9 cellular contexts compared by ENCODE assay signal in the genomic region with DNA sequence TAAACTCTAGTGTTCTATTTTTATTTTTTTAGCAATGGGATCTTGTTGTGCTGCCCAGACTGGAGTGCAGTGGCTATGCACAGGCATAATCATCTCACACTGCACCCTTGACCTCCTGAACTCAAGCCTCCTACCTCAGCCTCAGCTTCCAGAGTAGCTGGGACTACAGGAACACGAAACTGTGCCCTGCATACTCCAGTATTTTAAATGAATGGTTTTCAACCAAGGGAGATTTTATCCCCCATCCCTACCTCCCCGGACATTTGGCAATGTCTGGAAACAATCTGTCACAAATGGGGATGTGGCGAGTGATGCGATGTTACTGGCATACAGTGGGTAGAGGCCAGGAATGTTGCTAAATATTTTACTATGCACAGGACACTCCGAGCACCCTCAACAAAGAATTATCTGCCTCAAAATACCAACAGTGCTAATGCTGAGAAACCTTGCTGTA. TPM values are rescaled to one million over a fixed set of nuclear protein-coding genes. Genes with fewer than 3 reads are reported as not detected.
DNase-seq lines count a peak whose midpoint lies in the region; ATAC-seq and TF ChIP-seq lines count a peak whose summit lies in the region.
"Had no signal": no experiment of that assay in that cellular context is flagged by ENCODE, and none has a peak within 500 bp of the region (broad histone marks: within the 10 kb centered on the region; RNA-seq: fewer than 3 reads in every experiment).

No MANE protein-coding gene starts in this region.

- H3K27ac ChIP-seq in ACC112 (ENCODE audit: low read depth, low read length) (peak overlapping the region; percentile 83), left lung (peak overlapping the region; percentile 94 to 95)

- DNase-seq in WTC11 (ENCODE audit: low spot score), result no peak
- no peak for DNase-seq in left lung
- no peak for DNase-seq in NCI-H1048 (lab: John Stamatoyannopoulos, UW)
- no peak for DNase-seq in stimulated activated CD4-positive, alpha-beta T cell treated with anti-CD3 and anti-CD28 coated beads, Interleukin-4, amount 100 ng/mL, for 24 hours
- DNase-seq in NCI-H526 treated with DMSO at 0.1 percent for 48 hours (lab: John Stamatoyannopoulos, UW), result no peak
- DNase-seq: substantia nigra had no signal

- no peaks in the 10 kb centered on the region for H3K9me3 ChIP-seq in left lung

- H3K4me3 ChIP-seq in ACC112 (ENCODE audit: low read depth, low read length) (peak overlapping the region; percentile 93), left lung (peak overlapping the region in 1 of 2 donors; percentile 90)

- peaks cover 85% of the 10 kb centered on the region for H3K79me2 ChIP-seq in ACC112 (ENCODE audit: control insufficient read depth, insufficient read depth, low read length, unreplicated experiment)

- intact Hi-C loops in left lung (cut with DNase I), result no loop called here

- H3K4me1 Mint-ChIP-seq in WTC11, result peaks cover 37% of the 10 kb centered on the region

- H3K27me3 ChIP-seq in ACC112 (ENCODE audit: insufficient read depth, low read length) (no peaks in the 10 kb centered on the region), left lung (no peaks in the 10 kb centered on the region)

- no peaks in the 10 kb centered on the region for H3K9me3 Mint-ChIP-seq in WTC11

- peaks cover 24% of the 10 kb centered on the region for H3K4me1 ChIP-seq in ACC112 (ENCODE audit: control insufficient read depth, insufficient read depth, low read length, unreplicated experiment)
- peaks cover 29 to 49% of the 10 kb centered on the region in 2 donors for H3K4me1 ChIP-seq in left lung

- CTCF ChIA-PET in WTC11 (lab: Charles Lee), result interaction anchor here (0.9 to 1.6 kb wide), 2 partner anchors 16 to 26 kb away, joined by 3 to 5 read pairs; no protein-coding TSS in a partner anchor

- H3K27ac Mint-ChIP-seq in WTC11, result no peak overlapping the region; the same call in none of the 2 replicates

- no peaks in the 10 kb centered on the region for H3K27me3 Mint-ChIP-seq in WTC11 (ENCODE audit: low read depth)

- TF ChIP-seq CTCF in WTC11 (IDR thresholded peaks at IDR 0.05), result no peak
- TF ChIP-seq CTCF in left lung (IDR thresholded peaks at IDR 0.05), result no peak

- no peak overlapping the region for H2AFZ ChIP-seq in ACC112 (ENCODE audit: low read length, unreplicated experiment)

- TF ChIP-seq POLR2A in GM18951 (IDR thresholded peaks at IDR 0.05; ENCODE audit: extremely low read depth, insufficient read depth, insufficient read length), result peak; percentile 20

- ATAC-seq in WTC11 (no peak), left lung (no peak), HG02885 (IDR thresholded peaks at IDR 0.05; ENCODE audit: poor library complexity, unreplicated experiment) (no peak)

- H3K36me3 Mint-ChIP-seq in WTC11, result peaks cover 15% of the 10 kb centered on the region

- H3K36me3 ChIP-seq in ACC112 (ENCODE audit: insufficient read depth, low read length), result peaks cover 31% of the 10 kb centered on the region
- peaks cover 4 to 27% of the 10 kb centered on the region in 2 donors for H3K36me3 ChIP-seq in left lung

- in situ Hi-C loops in GM18951 (cut with MboI; ENCODE audit: low sequenced_read_pairs, unreplicated experiment), result no loop called here

- POLR2A ChIA-PET in WTC11 (lab: Charles Lee), result interaction anchor here (0.6 to 2.3 kb wide), 4 partner anchors 9 to 18 kb away, joined by 3 to 11 read pairs (median 4); no protein-coding TSS in a partner anchor

- no peak overlapping the region for H3K4me3 Mint-ChIP-seq in WTC11

TF ChIP-seq in WTC11, 78 proteins besides CTCF, POLR2A, EP300 and RAD21:
- TF ChIP-seq GTF2I (CRISPR knock-in tag; conservative IDR thresholded peaks at IDR 0.05), result no peak
- 0 out of 2 replicates have a peak, but pooled peaks have one; percentile 17 for TF ChIP-seq ZNF121 (CRISPR knock-in tag; IDR thresholded peaks at IDR 0.05)

RNA-seq across cellular contexts. Expression of gene CBX5, which starts 2.1 kb away (rescaled TPM):
- total RNA-seq in WTC11 (2021), result 182 to 218 TPM (median 216 TPM) in 3 replicates
- total RNA-seq in left lung, result 10 to 100 TPM; 69.8 to 72.2 TPM

RNA-seq across cellular contexts. Expression of gene HNRNPA1, which starts 2.7 kb away (rescaled TPM):
- total RNA-seq in WTC11 (2021) (2,589 to 2,788 TPM (median 2,737 TPM) in 3 replicates), left lung (100 to 1,000 TPM; 652 to 783 TPM)

RNA-seq across cellular contexts. Expression of gene NFE2, which starts 23.0 kb away (rescaled TPM):
- total RNA-seq in WTC11 (2021), result 2.4 to 3.0 TPM (median 3.0 TPM) in 3 replicates
- total RNA-seq in left lung, result 10 to 100 TPM in 1 of 2 donors, 1 to 10 TPM in 1; 2.9 to 21.3 TPM

RNA-seq across cellular contexts. Expression of gene COPZ1, which starts 47.1 kb away (rescaled TPM):
- total RNA-seq in WTC11 (2021) (98.2 to 116 TPM (median 115 TPM) in 3 replicates), left lung (100 to 1,000 TPM; 157 to 184 TPM)
